In the genomic region with DNA sequence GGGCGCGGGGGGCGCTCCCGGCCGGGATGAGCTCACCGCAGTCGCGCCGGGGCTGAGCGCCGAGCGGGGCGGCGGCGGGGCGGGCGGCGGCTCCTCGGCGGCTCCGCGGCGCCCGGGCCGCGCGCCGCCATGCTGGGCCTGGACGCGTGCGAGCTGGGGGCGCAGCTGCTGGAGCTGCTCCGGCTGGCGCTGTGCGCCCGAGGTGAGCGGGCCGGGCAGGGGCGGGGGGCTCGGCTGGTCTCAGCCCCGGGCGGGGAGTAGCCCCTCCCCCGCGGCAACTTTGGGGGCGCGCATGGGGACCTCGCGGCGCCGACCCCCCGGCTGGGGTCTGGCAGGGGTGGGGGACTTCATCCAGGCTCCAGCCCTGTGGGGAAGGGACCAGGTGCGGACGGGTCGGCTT, we compare ENCODE assay signal across 9 cellular contexts. TPM values are rescaled to one million over a fixed set of nuclear protein-coding genes. Genes with fewer than 3 reads are reported as not detected.
DNase-seq lines count a peak whose midpoint lies in the region; ATAC-seq and TF ChIP-seq lines count a peak whose summit lies in the region.
"Had no signal": no experiment of that assay in that cellular context is flagged by ENCODE, and none has a peak within 500 bp of the region (broad histone marks: within the 10 kb centered on the region; RNA-seq: fewer than 3 reads in every experiment).

A gene (plus strand): TSS at position 40 of the 400 bp plus-strand sequence. CDS start 90 bp downstream, at position 130.

- H3K36me3 ChIP-seq in Panc1 (ENCODE audit: control insufficient read depth, insufficient read depth, low read length): no peaks in the 10 kb centered on the region
- peaks cover 0 to 2% of the 10 kb centered on the region in 2 experiments for H3K36me3 ChIP-seq in trophoblast cell (ENCODE audit: control insufficient read depth in 1 of 2, insufficient read depth in 2 of 2, low read length in 2 of 2)

- H3K27ac ChIP-seq in Panc1 (ENCODE audit: low read length) (no peak within 1 kb of the TSS), trophoblast cell (ENCODE audit: low read depth, low read length) (no peak within 1 kb of the TSS)

- H4K91ac ChIP-seq in trophoblast cell (ENCODE audit: low read depth, low read length): no peak within 1 kb of the TSS

- H2BK12ac ChIP-seq in trophoblast cell (ENCODE audit: low read length): no peak within 1 kb of the TSS

- no peak within 1 kb of the TSS for H2BK5ac ChIP-seq in trophoblast cell (ENCODE audit: low read depth, low read length, poor library complexity)

- H3K4me3 ChIP-seq in Panc1 (ENCODE audit: low read depth in 2 of 2, low read length in 2 of 2) (peak within 1 kb of the TSS; percentile 18 to 25; a peak in 3 of 4 replicates), fibroblast of villous mesenchyme (ENCODE audit: low read depth, low read length) (peak within 1 kb of the TSS; percentile 33), trophoblast cell (ENCODE audit: low read depth, low read length) (peak within 1 kb of the TSS; percentile 15)
- H3K4me3 ChIP-seq: lung had no signal

- H3K4me2 ChIP-seq in trophoblast cell (ENCODE audit: low read length): peak within 1 kb of the TSS; percentile 71

- in situ Hi-C loops in Panc1 (cut with HindIII; ENCODE audit: low pct_unique_long_range_greater_than_20kb, low sequenced_read_pairs): no loop called here

- TF ChIP-seq CTCF in Panc1 (IDR thresholded peaks at IDR 0.05): no peak
- TF ChIP-seq CTCF in fibroblast of villous mesenchyme (IDR thresholded peaks at IDR 0.05; ENCODE audit: insufficient read depth, low read depth, low read length): no peak

- no TSS peak for BruUV-seq in Panc1 (replicated peaks; lab: Mats Ljungman, UMichigan)

- H3K79me2 ChIP-seq in trophoblast cell (ENCODE audit: control insufficient read depth, insufficient read depth, low read length, poor library complexity): no peaks in the 10 kb centered on the region

- no peak within 1 kb of the TSS for H3K18ac ChIP-seq in trophoblast cell (ENCODE audit: low read length)

- CTCF ChIA-PET in Panc1 (lab: Charles Lee): no interaction called here

- no peak for ATAC-seq in Panc1
- ATAC-seq in GM19455 (IDR thresholded peaks at IDR 0.05; ENCODE audit: unreplicated experiment): no peak
- no peak for ATAC-seq in GM21367 (IDR thresholded peaks at IDR 0.05; ENCODE audit: unreplicated experiment)
- ATAC-seq: activated CD8-positive, alpha-beta T cell treated with anti-CD3 and anti-CD28 coated beads, Interleukin-2, amount 10 ng/mL, durations not matched to agents 7 days and 5 days had no signal

- H3K27me3 ChIP-seq in Panc1 (ENCODE audit: control insufficient read depth, insufficient read depth, low read length): no peaks in the 10 kb centered on the region
- H3K27me3 ChIP-seq in trophoblast cell (ENCODE audit: insufficient read depth, low read length): peaks cover 33% of the 10 kb centered on the region

- H4K12ac ChIP-seq in trophoblast cell (ENCODE audit: low read depth, low read length): no peak within 1 kb of the TSS

- no CpG with 5 or more reads among the region's 54 CpGs for WGBS in trophoblast cell (ENCODE audit: extremely low coverage, insufficient coverage, insufficient read length)

- H2BK120ac ChIP-seq in trophoblast cell (ENCODE audit: insufficient read depth, low read length, poor library complexity): no peak within 1 kb of the TSS

- intact Hi-C loops in Panc1 (cut with micrococcal nuclease; ENCODE audit: unreplicated experiment): no loop called here

- H3K9me3 ChIP-seq in Panc1 (ENCODE audit: control insufficient read depth, insufficient read depth, low read depth, low read length) (no peaks in the 10 kb centered on the region), trophoblast cell (ENCODE audit: insufficient read depth, low read depth, low read length) (peaks cover 8% of the 10 kb centered on the region)

- no peak within 1 kb of the TSS for H3K14ac ChIP-seq in trophoblast cell (ENCODE audit: low read length)

- no peaks in the 10 kb centered on the region for H3K79me1 ChIP-seq in trophoblast cell (ENCODE audit: low read length)

- no peak within 1 kb of the TSS for H3K4ac ChIP-seq in trophoblast cell (ENCODE audit: low read depth, low read length)

- H4K8ac ChIP-seq in trophoblast cell (ENCODE audit: low read depth, low read length): no peak within 1 kb of the TSS

- no peak within 1 kb of the TSS for H2AK5ac ChIP-seq in trophoblast cell (ENCODE audit: low read length)

- H3K23ac ChIP-seq in trophoblast cell (ENCODE audit: low read length): no peak within 1 kb of the TSS

- peak within 1 kb of the TSS; percentile 46 for H2AFZ ChIP-seq in trophoblast cell (ENCODE audit: insufficient read depth, low read length, poor library complexity)

- H3K9ac ChIP-seq in trophoblast cell (ENCODE audit: low read length): no peak within 1 kb of the TSS

- peak; percentile 67 for DNase-seq in GM03348 (ENCODE audit: low spot score)
- no peak for DNase-seq in Panc1 (ENCODE audit: low read depth, low spot score)
- DNase-seq in fibroblast of villous mesenchyme (ENCODE audit: low read depth): no peak
- no peak for DNase-seq in trophoblast cell
- no peak for DNase-seq in pons (ENCODE audit: low spot score)
- DNase-seq: activated CD8-positive, alpha-beta T cell treated with anti-CD3 and anti-CD28 coated beads, Interleukin-2, amount 10 ng/mL, durations not matched to agents 7 days and 5 days had no signal

- H3K4me1 ChIP-seq in Panc1 (ENCODE audit: control insufficient read depth, insufficient read depth, low read length): peaks cover 5% of the 10 kb centered on the region
- H3K4me1 ChIP-seq in trophoblast cell (ENCODE audit: control insufficient read depth in 1 of 2, insufficient read depth in 2 of 2, low read length in 2 of 2): no peaks in the 10 kb centered on the region

- POLR2A ChIA-PET in Panc1 (lab: Charles Lee): no interaction called here

RNA-seq across cellular contexts. Expression of the gene that starts here (rescaled TPM):
- total RNA-seq in Panc1 (2021; ENCODE audit: unreplicated experiment) (2.4 TPM), fibroblast of villous mesenchyme (0.32 TPM in 1 of 2 replicates, not detected in the other)
- 8.3 TPM for polyA plus RNA-seq in Panc1 (2012; ENCODE audit: insufficient read length)
- 0.22 and 0.24 TPM in 2 replicates for polyA plus RNA-seq in trophoblast cell (2013)
- total RNA-seq: activated CD8-positive, alpha-beta T cell treated with anti-CD3 and anti-CD28 coated beads, Interleukin-2, amount 10 ng/mL, durations not matched to agents 7 days and 5 days had no signal
